8 cellular contexts compared by ENCODE assay signal in genomic region chr10:86758231-86759072, GRCh38. TPM values are rescaled to one million over a fixed set of nuclear protein-coding genes. Genes with fewer than 3 reads are reported as not detected.
A peak's percentile ranks its signal among the peaks of the same experiment; 100 is the strongest.
DNase-seq lines count a peak whose midpoint lies in the region; ATAC-seq, FAIRE-seq and TF ChIP-seq lines count a peak whose summit lies in the region.

No MANE protein-coding gene starts in this region.

- peaks cover 54 to 81% (median 62%) of the 10 kb centered on the region in 3 donors for H3K27me3 Mint-ChIP-seq in naive B cell

- no peak for ATAC-seq in naive B cell (ENCODE audit: low read depth in 2 of 2)
- ATAC-seq in GM19397 (IDR thresholded peaks at IDR 0.05; ENCODE audit: unreplicated experiment), result no peak
- no peak for ATAC-seq in HG03280 (IDR thresholded peaks at IDR 0.05; ENCODE audit: unreplicated experiment)
- no peak for ATAC-seq in HG02884 (IDR thresholded peaks at IDR 0.05; ENCODE audit: unreplicated experiment)

- TF ChIP-seq CTCF in BJ (IDR thresholded peaks at IDR 0.05; ENCODE audit: insufficient read depth, low read depth, low read length) (no peak), bronchial epithelial cell (IDR thresholded peaks at IDR 0.05; ENCODE audit: insufficient read depth, low read length, severe bottlenecking) (no peak)

- H3K36me3 ChIP-seq in BJ (ENCODE audit: control insufficient read depth, insufficient read depth, low read length) (no peaks in the 10 kb centered on the region), bronchial epithelial cell (ENCODE audit: control insufficient read depth, insufficient read depth, low read length) (no peaks in the 10 kb centered on the region)

- POLR2A ChIA-PET in BJ (lab: Charles Lee), result interaction anchor here (0.6 kb wide), 2 partner anchors 25 to 174 kb away, joined by 3 to 4 read pairs; no protein-coding TSS in a partner anchor

- H3K4me1 Mint-ChIP-seq in naive B cell, result peaks cover 13 to 25% (median 19%) of the 10 kb centered on the region in 3 donors

- H3K27ac Mint-ChIP-seq in naive B cell, result peak overlapping the region in 1 of 6 donors; percentile 6

- H3K9me3 Mint-ChIP-seq in naive B cell, result no peaks in the 10 kb centered on the region

- H3K36me3 Mint-ChIP-seq in naive B cell, result no peaks in the 10 kb centered on the region

- no peak for DNase-seq in BJ (ENCODE audit: low read depth)
- peak; percentile 29 for DNase-seq in HuH-7 (ENCODE audit: low spot score)
- DNase-seq in bronchial epithelial cell (ENCODE audit: low read depth), result peak; percentile 43
- no peak for DNase-seq in naive B cell
- DNase-seq in SW 1271 (lab: John Stamatoyannopoulos, UW), result no peak

- H3K27me3 ChIP-seq in BJ (ENCODE audit: control insufficient read depth, insufficient read depth, low read length) (no peaks in the 10 kb centered on the region), bronchial epithelial cell (ENCODE audit: control insufficient read depth, insufficient read depth, low read length) (no peaks in the 10 kb centered on the region)

- FAIRE-seq in bronchial epithelial cell (lab: Jason Lieb, UNC), result no peak

- CTCF ChIA-PET in BJ (lab: Yijun Ruan, JAX), result interaction anchor here (0.9 to 2.8 kb wide), 9 partner anchors 9 to 142 kb away, joined by 3 to 18 read pairs (median 5); no protein-coding TSS in a partner anchor

- H3K4me3 Mint-ChIP-seq in naive B cell, result peak overlapping the region in 5 of 8 donors; percentile 69 to 91 (median 85)

- H3K4me3 ChIP-seq in BJ (ENCODE audit: low read depth, low read length) (peak overlapping the region; percentile 83), bronchial epithelial cell (ENCODE audit: low read depth, low read length) (peak overlapping the region; percentile 61)

RNA-seq across cellular contexts. Expression of gene BMPR1A, which starts 2.0 kb away (rescaled TPM):
- polyA plus RNA-seq in BJ (2011; rRNA removed) (21.4 and 39.6 TPM in 2 replicates), naive B cell (ENCODE audit: low read depth in 6 of 6) (1 to 10 TPM in 4 of 6 donors, under 1 TPM in 1, not detected in 1; 0.73 to 3.4 (median 1.2) TPM)
- 29.1 and 30.1 TPM in 2 replicates for polyA minus RNA-seq in BJ (2011; rRNA and poly(A)+ RNA removed)
- total RNA-seq in bronchial epithelial cell, result 29.6 and 32.6 TPM in 2 replicates

Comparison
In these comparisons a context has a peak if more than half of its experiments do, and no peak if none do; other contexts are left out.
1. DNase-seq: peak in HuH-7 (single experiment) and bronchial epithelial cell (single experiment); none in BJ (single experiment), naive B cell (single experiment) and SW 1271 (0 of 2).